1 cellular context compared by ENCODE assay signal in the genomic region with DNA sequence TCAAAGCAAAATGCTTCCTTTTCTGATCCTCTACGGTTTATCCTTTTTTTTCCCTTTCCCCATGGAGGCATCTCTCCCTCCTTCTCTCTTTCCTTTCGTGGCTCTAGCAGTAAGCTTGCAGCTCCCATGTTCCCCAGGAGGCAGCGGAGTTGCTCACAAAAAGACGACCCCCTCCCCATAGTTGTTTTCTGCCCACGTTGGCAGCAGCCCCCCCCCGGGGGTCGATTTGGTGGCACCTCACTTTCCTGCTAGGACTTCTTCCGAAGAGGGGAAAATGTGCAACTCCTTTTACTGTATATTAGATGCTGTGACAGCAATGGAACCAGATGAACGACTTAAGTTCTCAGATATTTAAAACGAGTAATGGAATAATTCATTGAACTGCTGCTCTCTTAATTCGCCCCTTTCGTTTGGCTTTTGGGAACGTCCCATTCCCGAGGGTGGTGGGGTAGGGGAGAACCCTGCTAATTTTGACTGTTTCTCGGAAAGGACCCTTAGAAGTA.
TF ChIP-seq lines count a peak whose summit lies in the region.

No MANE protein-coding gene starts in this region.

TF ChIP-seq in IMR-90, 13 proteins besides CTCF, POLR2A, EP300 and RAD21 (continued from another document):
- TF ChIP-seq, protein P1, sequence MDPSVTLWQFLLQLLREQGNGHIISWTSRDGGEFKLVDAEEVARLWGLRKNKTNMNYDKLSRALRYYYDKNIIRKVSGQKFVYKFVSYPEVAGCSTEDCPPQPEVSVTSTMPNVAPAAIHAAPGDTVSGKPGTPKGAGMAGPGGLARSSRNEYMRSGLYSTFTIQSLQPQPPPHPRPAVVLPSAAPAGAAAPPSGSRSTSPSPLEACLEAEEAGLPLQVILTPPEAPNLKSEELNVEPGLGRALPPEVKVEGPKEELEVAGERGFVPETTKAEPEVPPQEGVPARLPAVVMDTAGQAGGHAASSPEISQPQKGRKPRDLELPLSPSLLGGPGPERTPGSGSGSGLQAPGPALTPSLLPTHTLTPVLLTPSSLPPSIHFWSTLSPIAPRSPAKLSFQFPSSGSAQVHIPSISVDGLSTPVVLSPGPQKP (IDR thresholded peaks at IDR 0.05; ENCODE audit: borderline replicate concordance, low read depth, low read length) = no peak
- TF ChIP-seq MXI1 (IDR thresholded peaks at IDR 0.05; ENCODE audit: borderline replicate concordance, low read depth, low read length) (no peak), NFE2L2 (IDR thresholded peaks at IDR 0.05; ENCODE audit: low read depth, low read length) (no peak)
